Comparison of ENCODE assay signal across 27 cellular contexts in the genomic region with DNA sequence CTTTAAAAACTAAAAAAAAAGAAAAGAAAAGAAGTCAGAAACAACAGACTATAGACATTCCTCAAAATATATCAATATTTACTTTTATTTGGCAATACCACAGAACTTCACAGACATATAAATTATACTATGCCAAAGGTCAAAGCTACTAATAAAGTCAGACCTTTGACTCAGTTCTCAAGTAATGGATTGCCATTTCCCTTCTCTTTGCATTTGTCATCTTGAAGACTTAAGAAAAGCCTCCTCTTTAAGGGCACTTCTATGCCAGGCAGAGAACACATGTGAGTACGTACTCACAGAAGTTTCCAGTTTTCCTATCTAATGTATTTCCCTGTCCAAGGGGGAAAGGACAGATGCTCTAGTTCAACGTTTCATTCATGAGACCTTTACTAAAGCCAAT. TPM values are rescaled to one million over a fixed set of nuclear protein-coding genes. Genes with fewer than 3 reads are reported as not detected.
DNase-seq lines count a peak whose midpoint lies in the region; ATAC-seq and TF ChIP-seq lines count a peak whose summit lies in the region.
"Had no signal": no experiment of that assay in that cellular context is flagged by ENCODE, and none has a peak within 500 bp of the region (broad histone marks: within the 10 kb centered on the region; RNA-seq: fewer than 3 reads in every experiment).

No MANE protein-coding gene starts in this region.

- POLR2A ChIA-PET in activated B cell treated with CpG ODN at 0.5 μM for 24 hours (lab: Charles Lee) = interaction anchor here (1.0 to 2.6 kb wide), 6 partner anchors 8 to 129 kb away, joined by 3 to 13 read pairs (median 4); partner anchors contain the start of gene TNPO3

- H3K4me3 ChIP-seq in uterus = no peak overlapping the region
- H3K4me3 ChIP-seq: cardiac muscle cell, gastrocnemius medialis, GM23338, hepatocyte, lower lobe of right lung, SJSA1 had no signal

- peak; percentile 13 for ATAC-seq in GM21515 (IDR thresholded peaks at IDR 0.05; ENCODE audit: unreplicated experiment)
- no peak for ATAC-seq in activated B cell treated with CpG ODN at 0.5 μM for 24 hours (ENCODE audit: low read depth)
- ATAC-seq in naive B cell (ENCODE audit: low read depth in 2 of 2) = no peak
- ATAC-seq: gastrocnemius medialis, GM23338 had no signal

- H3K9me3 Mint-ChIP-seq in activated B cell treated with CpG ODN at 0.5 μM for 24 hours = no peaks in the 10 kb centered on the region
- no peaks in the 10 kb centered on the region for H3K9me3 Mint-ChIP-seq in naive B cell
- H3K9me3 Mint-ChIP-seq: activated naive CD4-positive, alpha-beta T cell treated with anti-CD3 and anti-CD28 coated beads, Interleukin-2, amount 10 ng/mL, durations not matched to agents 7 days and 5 days; dendritic cell treated with granulocyte-macrophage colony-stimulating factor and Interleukin-4, amounts not matched to agents 40 ng/mL and 50 ng/mL, for 4 days; GM23338; immature natural killer cell; type B pancreatic cell had no signal

- H3K27me3 Mint-ChIP-seq in activated B cell treated with CpG ODN at 0.5 μM for 24 hours (no peaks in the 10 kb centered on the region), naive B cell (no peaks in the 10 kb centered on the region)
- H3K27me3 Mint-ChIP-seq: activated naive CD4-positive, alpha-beta T cell treated with anti-CD3 and anti-CD28 coated beads, Interleukin-2, amount 10 ng/mL, durations not matched to agents 7 days and 5 days; dendritic cell treated with granulocyte-macrophage colony-stimulating factor and Interleukin-4, amounts not matched to agents 40 ng/mL and 50 ng/mL, for 4 days; progenitor cell of endocrine pancreas; type B pancreatic cell had no signal

- peak overlapping the region; percentile 76 for H3K27ac Mint-ChIP-seq in activated B cell treated with CpG ODN at 0.5 μM for 24 hours
- peak overlapping the region in 4 of 6 donors; percentile 49 to 83 (median 68) for H3K27ac Mint-ChIP-seq in naive B cell
- H3K27ac Mint-ChIP-seq: dendritic cell treated with granulocyte-macrophage colony-stimulating factor and Interleukin-4, amounts not matched to agents 40 ng/mL and 50 ng/mL, for 4 days; GM23338; progenitor cell of endocrine pancreas; type B pancreatic cell had no signal

- H3K4me3 Mint-ChIP-seq in activated B cell treated with CpG ODN at 0.5 μM for 24 hours = no peak overlapping the region
- H3K4me3 Mint-ChIP-seq in naive B cell = no peak overlapping the region
- H3K4me3 Mint-ChIP-seq: activated naive CD4-positive, alpha-beta T cell treated with anti-CD3 and anti-CD28 coated beads, Interleukin-2, amount 10 ng/mL, durations not matched to agents 7 days and 5 days; dendritic cell treated with granulocyte-macrophage colony-stimulating factor and Interleukin-4, amounts not matched to agents 40 ng/mL and 50 ng/mL, for 4 days; GM23338; immature natural killer cell; type B pancreatic cell had no signal

- DNase-seq in NCI-H82 (lab: John Stamatoyannopoulos, UW) (peak; percentile 20), NCI-H82 treated with DMSO at 0.1 percent for 48 hours (lab: John Stamatoyannopoulos, UW; ENCODE audit: unreplicated experiment) (no peak), activated B cell treated with CpG ODN at 0.5 μM for 24 hours (no peak), naive B cell (no peak), NCI-H187 treated with DMSO at 0.1 percent for 48 hours (lab: John Stamatoyannopoulos, UW) (no peak), uterus (no peak), DMS79 treated with DMSO at 0.1 percent for 48 hours (lab: John Stamatoyannopoulos, UW) (no peak)
- DNase-seq: activated CD8-positive, alpha-beta memory T cell treated with anti-CD3 and anti-CD28 coated beads for 24 hours; activated naive CD4-positive, alpha-beta T cell treated with anti-CD3 and anti-CD28 coated beads, Interleukin-2, amount 10 ng/mL, durations not matched to agents 7 days and 5 days; activated T-cell treated with anti-CD3 and anti-CD28 coated beads, Interleukin-2, amount 50 U/mL, for 48 hours; aorta; DMS79; gastrocnemius medialis; immature natural killer cell; lower lobe of right lung; NCI-H1436 treated with DMSO at 0.1 percent for 48 hours; NCI-H524; T-helper 1 cell had no signal

- TF ChIP-seq CTCF in activated B cell treated with CpG ODN at 0.5 μM for 24 hours (IDR thresholded peaks at IDR 0.05) = no peak
- TF ChIP-seq CTCF in uterus (IDR thresholded peaks at IDR 0.05) = no peak

- CTCF ChIA-PET in activated B cell treated with CpG ODN at 0.5 μM for 24 hours (lab: Charles Lee) = no interaction called here

- TF ChIP-seq POLR2A in uterus (IDR thresholded peaks at IDR 0.05) = no peak

- H3K27ac ChIP-seq in uterus = no peak overlapping the region
- H3K27ac ChIP-seq: 22Rv1, gastrocnemius medialis, hepatocyte, lower lobe of right lung, SJSA1 had no signal

- H3K4me1 Mint-ChIP-seq in activated B cell treated with CpG ODN at 0.5 μM for 24 hours (peaks cover 42% of the 10 kb centered on the region), naive B cell (peaks cover 21 to 37% (median 26%) of the 10 kb centered on the region in 3 donors)
- H3K4me1 Mint-ChIP-seq: activated naive CD4-positive, alpha-beta T cell treated with anti-CD3 and anti-CD28 coated beads, Interleukin-2, amount 10 ng/mL, durations not matched to agents 7 days and 5 days had no signal

- intact Hi-C loops in activated B cell treated with CpG ODN at 0.5 μM for 24 hours (cut with micrococcal nuclease) (no loop called here), uterus (cut with DNase I; ENCODE audit: low total_unique reads) (no loop called here)

- H3K4me1 ChIP-seq in uterus = no peaks in the 10 kb centered on the region
- H3K4me1 ChIP-seq: gastrocnemius medialis, lower lobe of right lung, SJSA1 had no signal

- H3K9me3 ChIP-seq in uterus = no peaks in the 10 kb centered on the region
- H3K9me3 ChIP-seq: gastrocnemius medialis, lower lobe of right lung, SJSA1 had no signal

- H3K27me3 ChIP-seq in uterus = no peaks in the 10 kb centered on the region
- H3K27me3 ChIP-seq: cardiac muscle cell, gastrocnemius medialis, hepatocyte, SJSA1 had no signal

- no peaks in the 10 kb centered on the region for H3K36me3 ChIP-seq in uterus

- peaks cover 52% of the 10 kb centered on the region for H3K36me3 Mint-ChIP-seq in activated B cell treated with CpG ODN at 0.5 μM for 24 hours (ENCODE audit: low read depth)
- peaks cover 14 to 16% of the 10 kb centered on the region in 2 donors for H3K36me3 Mint-ChIP-seq in naive B cell

RNA-seq across cellular contexts. Expression of gene TNPO3, which starts 37.6 kb away (rescaled TPM):
- total RNA-seq in activated B cell treated with CpG ODN at 0.5 μM for 24 hours (50.8 and 56.2 TPM in 2 replicates), uterus (10 to 100 TPM; 14.6 to 57.9 (median 31.9) TPM)
- polyA plus RNA-seq in naive B cell (ENCODE audit: low read depth in 6 of 6) = 10 to 100 TPM; 28.7 to 38.7 (median 34.1) TPM
